ENCODE assay signal across 9 cellular contexts in genomic region chr1:30759718-30760281, GRCh38.
DNase-seq lines count a peak whose midpoint lies in the region; ATAC-seq and TF ChIP-seq lines count a peak whose summit lies in the region.
"Had no signal": no experiment of that assay in that cellular context is flagged by ENCODE, and none has a peak within 500 bp of the region (broad histone marks: within the 10 kb centered on the region; RNA-seq: fewer than 3 reads in every experiment).

No MANE protein-coding gene starts in this region.

- H3K4me3 Mint-ChIP-seq in activated naive CD8-positive, alpha-beta T cell treated with anti-CD3 and anti-CD28 coated beads, Interleukin-2, amount 50 U/mL, for 24 hours, result peak overlapping the region; percentile 67

- peaks cover 92% of the 10 kb centered on the region for H3K4me1 Mint-ChIP-seq in activated naive CD8-positive, alpha-beta T cell treated with anti-CD3 and anti-CD28 coated beads, Interleukin-2, amount 50 U/mL, for 24 hours

- H3K36me3 Mint-ChIP-seq in activated naive CD8-positive, alpha-beta T cell treated with anti-CD3 and anti-CD28 coated beads, Interleukin-2, amount 50 U/mL, for 24 hours (ENCODE audit: low read depth), result peaks cover 16% of the 10 kb centered on the region

- no peak for ATAC-seq in activated naive CD8-positive, alpha-beta T cell treated with anti-CD3 and anti-CD28 coated beads, Interleukin-2, amount 50 U/mL, for 24 hours

- DNase-seq in T-helper 9 cell (peak; percentile 67), foreskin melanocyte (no peak), kidney glomerular epithelial cell (lab: John Stamatoyannopoulos, UW) (no peak), Ammon's horn (ENCODE audit: low spot score) (no peak), erythroblast (lab: John Stamatoyannopoulos, UW) (no peak)
- peak; percentile 64 for DNase-seq in activated naive CD8-positive, alpha-beta T cell treated with anti-CD3 and anti-CD28 coated beads, Interleukin-2, amount 50 U/mL, for 24 hours
- peak; percentile 25 for DNase-seq in stimulated activated CD8-positive, alpha-beta memory T cell treated with anti-CD3 and anti-CD28 coated beads, Interleukin-12 subunit alpha, Interleukin-12 subunit beta, amount 100 ng/mL, for 24 hours (ENCODE audit: extremely low read depth)
- DNase-seq: NCI-H446 had no signal

- TF ChIP-seq POLR2A in GM19193 (IDR thresholded peaks at IDR 0.05; ENCODE audit: extremely low read depth, insufficient read depth, insufficient read length) (peak; percentile 31), erythroblast (IDR thresholded peaks at IDR 0.05; ENCODE audit: low read length) (no peak)

- H3K27ac Mint-ChIP-seq in activated naive CD8-positive, alpha-beta T cell treated with anti-CD3 and anti-CD28 coated beads, Interleukin-2, amount 50 U/mL, for 24 hours, result peak overlapping the region; percentile 71

- no peaks in the 10 kb centered on the region for H3K9me3 Mint-ChIP-seq in activated naive CD8-positive, alpha-beta T cell treated with anti-CD3 and anti-CD28 coated beads, Interleukin-2, amount 50 U/mL, for 24 hours

- H3K27me3 Mint-ChIP-seq in activated naive CD8-positive, alpha-beta T cell treated with anti-CD3 and anti-CD28 coated beads, Interleukin-2, amount 50 U/mL, for 24 hours, result no peaks in the 10 kb centered on the region

Comparison
In these comparisons a context has a peak if more than half of its experiments do, and no peak if none do; other contexts are left out.
1. DNase-seq: peak in T-helper 9 cell (single experiment), activated naive CD8-positive, alpha-beta T cell treated with anti-CD3 and anti-CD28 coated beads, Interleukin-2, amount 50 U/mL, for 24 hours (single experiment) and stimulated activated CD8-positive, alpha-beta memory T cell treated with anti-CD3 and anti-CD28 coated beads, Interleukin-12 subunit alpha, Interleukin-12 subunit beta, amount 100 ng/mL, for 24 hours (single experiment); none in foreskin melanocyte (single experiment), kidney glomerular epithelial cell (single experiment), Ammon's horn (single experiment) and erythroblast (0 of 2).